ENCODE assay signal across 1 cellular context in the genomic region with DNA sequence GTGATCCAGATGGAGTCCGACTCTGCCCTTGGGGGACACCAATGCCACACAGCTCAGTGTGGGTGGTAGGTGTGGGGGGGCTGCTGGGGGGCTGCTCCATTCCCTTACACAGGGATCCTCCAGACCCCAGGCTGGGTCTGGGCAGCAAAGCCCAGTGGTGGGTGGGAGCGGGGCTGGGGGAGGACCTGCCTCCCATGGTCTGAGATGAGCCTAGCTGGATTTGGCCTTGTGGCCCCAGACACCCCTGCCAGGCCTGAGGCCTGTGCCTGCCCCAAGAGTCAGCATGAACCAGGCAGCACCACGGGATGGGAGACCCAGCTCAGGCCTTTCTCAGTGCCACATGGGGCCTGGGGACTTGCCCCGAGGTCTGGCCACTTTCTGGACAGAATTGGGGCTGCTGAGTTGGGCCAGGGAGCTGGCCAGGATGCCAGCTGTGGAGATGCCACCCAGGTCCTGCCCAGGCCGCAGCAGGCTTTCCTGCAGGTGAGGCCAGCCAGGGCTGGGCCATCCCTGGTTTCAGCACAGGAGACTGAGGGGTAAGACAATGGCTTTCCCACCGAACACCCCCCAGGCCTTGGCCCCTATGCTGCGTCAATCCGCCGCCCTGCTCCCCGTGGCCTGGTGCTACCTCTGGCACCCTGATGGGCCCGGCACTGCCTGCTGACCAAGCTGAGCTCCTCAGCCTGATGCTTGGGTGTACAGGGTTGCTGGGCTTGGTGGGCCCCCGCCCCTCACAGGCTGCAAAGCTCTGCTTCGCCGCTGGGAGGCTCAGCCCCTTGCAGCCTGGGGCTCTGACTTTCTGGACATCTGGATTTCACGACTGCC.
TF ChIP-seq lines count a peak whose summit lies in the region.

No MANE protein-coding gene starts in this region.

TF ChIP-seq in HepG2, 621 proteins besides CTCF, POLR2A, EP300 and RAD21 (continued from another document and continues in another):
- TF ChIP-seq KDM1A (CRISPR knock-in tag; IDR thresholded peaks at IDR 0.05) (0 out of 2 replicates have a peak, but pooled peaks have one; percentile 17), KDM5B (CRISPR knock-in tag; IDR thresholded peaks at IDR 0.05; ENCODE audit: borderline replicate concordance) (no peak), ZNF678 (CRISPR knock-in tag; IDR thresholded peaks at IDR 0.05) (no peak), TSC22D2 (CRISPR knock-in tag; IDR thresholded peaks at IDR 0.05; ENCODE audit: borderline replicate concordance) (no peak), STAT5B (CRISPR knock-in tag; IDR thresholded peaks at IDR 0.05) (no peak), POLR2AphosphoS5 (IDR thresholded peaks at IDR 0.05; ENCODE audit: low read depth, low read length) (no peak), NR3C1 (CRISPR knock-in tag; IDR thresholded peaks at IDR 0.05) (no peak), KLF6 (CRISPR knock-in tag; IDR thresholded peaks at IDR 0.05) (0 out of 2 replicates have a peak, but pooled peaks have one; percentile 24), ZFP82 (CRISPR knock-in tag; IDR thresholded peaks at IDR 0.05; ENCODE audit: borderline replicate concordance) (no peak), ZNF354B (CRISPR knock-in tag; IDR thresholded peaks at IDR 0.05) (no peak), NR2F1 (CRISPR knock-in tag; IDR thresholded peaks at IDR 0.05) (no peak), ZNF747 (CRISPR knock-in tag; IDR thresholded peaks at IDR 0.05; ENCODE audit: borderline replicate concordance) (no peak), MED1 (CRISPR knock-in tag; IDR thresholded peaks at IDR 0.05) (peak; percentile 56; the same call in 1 of the 2 replicates), ZNF331 (CRISPR knock-in tag; IDR thresholded peaks at IDR 0.05) (peak; percentile 9; the same call in 1 of the 2 replicates), MYC (CRISPR knock-in tag; IDR thresholded peaks at IDR 0.05; ENCODE audit: borderline replicate concordance) (peak; percentile 20; the same call in 1 of the 2 replicates), ZSCAN20 (CRISPR knock-in tag; IDR thresholded peaks at IDR 0.05; ENCODE audit: borderline replicate concordance) (no peak), EED (CRISPR knock-in tag; IDR thresholded peaks at IDR 0.05) (peak; percentile 46; the same call in 1 of the 2 replicates), TEAD3 (CRISPR knock-in tag; optimal IDR thresholded peaks at IDR 0.05; ENCODE audit: borderline replicate concordance) (peak; percentile 4), REXO4 (CRISPR knock-in tag; IDR thresholded peaks at IDR 0.05; ENCODE audit: borderline replicate concordance) (no peak), TCF12 (IDR thresholded peaks at IDR 0.05) (no peak), TCF12 (CRISPR knock-in tag; IDR thresholded peaks at IDR 0.05) (0 out of 2 replicates have a peak, but pooled peaks have one; percentile 29), SAP130 (CRISPR knock-in tag; IDR thresholded peaks at IDR 0.05; ENCODE audit: low read depth) (no peak), EEA1 (CRISPR knock-in tag; IDR thresholded peaks at IDR 0.05; ENCODE audit: borderline replicate concordance) (no peak), GATA4 (IDR thresholded peaks at IDR 0.05; ENCODE audit: borderline replicate concordance, low read depth) (no peak), ZNF207 (IDR thresholded peaks at IDR 0.05; ENCODE audit: borderline replicate concordance) (no peak), ZNF768 (CRISPR knock-in tag; IDR thresholded peaks at IDR 0.05) (peak; percentile 15; the same call in 1 of the 2 replicates), ZC3H13 (CRISPR knock-in tag; IDR thresholded peaks at IDR 0.05) (0 out of 2 replicates have a peak, but pooled peaks have one; percentile 26), ZNF296 (CRISPR knock-in tag; conservative IDR thresholded peaks at IDR 0.05) (no peak)
- TF ChIP-seq, protein P1, sequence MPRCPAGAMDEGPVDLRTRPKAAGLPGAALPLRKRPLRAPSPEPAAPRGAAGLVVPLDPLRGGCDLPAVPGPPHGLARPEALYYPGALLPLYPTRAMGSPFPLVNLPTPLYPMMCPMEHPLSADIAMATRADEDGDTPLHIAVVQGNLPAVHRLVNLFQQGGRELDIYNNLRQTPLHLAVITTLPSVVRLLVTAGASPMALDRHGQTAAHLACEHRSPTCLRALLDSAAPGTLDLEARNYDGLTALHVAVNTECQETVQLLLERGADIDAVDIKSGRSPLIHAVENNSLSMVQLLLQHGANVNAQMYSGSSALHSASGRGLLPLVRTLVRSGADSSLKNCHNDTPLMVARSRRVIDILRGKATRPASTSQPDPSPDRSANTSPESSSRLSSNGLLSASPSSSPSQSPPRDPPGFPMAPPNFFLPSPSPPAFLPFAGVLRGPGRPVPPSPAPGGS (CRISPR knock-in tag; IDR thresholded peaks at IDR 0.05), result no peak
- TF ChIP-seq, protein P2, sequence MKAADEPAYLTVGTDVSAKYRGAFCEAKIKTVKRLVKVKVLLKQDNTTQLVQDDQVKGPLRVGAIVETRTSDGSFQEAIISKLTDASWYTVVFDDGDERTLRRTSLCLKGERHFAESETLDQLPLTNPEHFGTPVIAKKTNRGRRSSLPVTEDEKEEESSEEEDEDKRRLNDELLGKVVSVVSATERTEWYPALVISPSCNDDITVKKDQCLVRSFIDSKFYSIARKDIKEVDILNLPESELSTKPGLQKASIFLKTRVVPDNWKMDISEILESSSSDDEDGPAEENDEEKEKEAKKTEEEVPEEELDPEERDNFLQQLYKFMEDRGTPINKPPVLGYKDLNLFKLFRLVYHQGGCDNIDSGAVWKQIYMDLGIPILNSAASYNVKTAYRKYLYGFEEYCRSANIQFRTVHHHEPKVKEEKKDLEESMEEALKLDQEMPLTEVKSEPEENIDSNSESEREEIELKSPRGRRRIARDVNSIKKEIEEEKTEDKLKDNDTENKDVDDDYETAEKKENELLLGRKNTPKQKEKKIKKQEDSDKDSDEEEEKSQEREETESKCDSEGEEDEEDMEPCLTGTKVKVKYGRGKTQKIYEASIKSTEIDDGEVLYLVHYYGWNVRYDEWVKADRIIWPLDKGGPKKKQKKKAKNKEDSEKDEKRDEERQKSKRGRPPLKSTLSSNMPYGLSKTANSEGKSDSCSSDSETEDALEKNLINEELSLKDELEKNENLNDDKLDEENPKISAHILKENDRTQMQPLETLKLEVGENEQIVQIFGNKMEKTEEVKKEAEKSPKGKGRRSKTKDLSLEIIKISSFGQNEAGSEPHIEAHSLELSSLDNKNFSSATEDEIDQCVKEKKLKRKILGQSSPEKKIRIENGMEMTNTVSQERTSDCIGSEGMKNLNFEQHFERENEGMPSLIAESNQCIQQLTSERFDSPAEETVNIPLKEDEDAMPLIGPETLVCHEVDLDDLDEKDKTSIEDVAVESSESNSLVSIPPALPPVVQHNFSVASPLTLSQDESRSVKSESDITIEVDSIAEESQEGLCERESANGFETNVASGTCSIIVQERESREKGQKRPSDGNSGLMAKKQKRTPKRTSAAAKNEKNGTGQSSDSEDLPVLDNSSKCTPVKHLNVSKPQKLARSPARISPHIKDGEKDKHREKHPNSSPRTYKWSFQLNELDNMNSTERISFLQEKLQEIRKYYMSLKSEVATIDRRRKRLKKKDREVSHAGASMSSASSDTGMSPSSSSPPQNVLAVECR (CRISPR knock-in tag; IDR thresholded peaks at IDR 0.05; ENCODE audit: borderline replicate concordance), result peak; percentile 24; the same call in 1 of the 2 replicates
- TF ChIP-seq, protein P3, sequence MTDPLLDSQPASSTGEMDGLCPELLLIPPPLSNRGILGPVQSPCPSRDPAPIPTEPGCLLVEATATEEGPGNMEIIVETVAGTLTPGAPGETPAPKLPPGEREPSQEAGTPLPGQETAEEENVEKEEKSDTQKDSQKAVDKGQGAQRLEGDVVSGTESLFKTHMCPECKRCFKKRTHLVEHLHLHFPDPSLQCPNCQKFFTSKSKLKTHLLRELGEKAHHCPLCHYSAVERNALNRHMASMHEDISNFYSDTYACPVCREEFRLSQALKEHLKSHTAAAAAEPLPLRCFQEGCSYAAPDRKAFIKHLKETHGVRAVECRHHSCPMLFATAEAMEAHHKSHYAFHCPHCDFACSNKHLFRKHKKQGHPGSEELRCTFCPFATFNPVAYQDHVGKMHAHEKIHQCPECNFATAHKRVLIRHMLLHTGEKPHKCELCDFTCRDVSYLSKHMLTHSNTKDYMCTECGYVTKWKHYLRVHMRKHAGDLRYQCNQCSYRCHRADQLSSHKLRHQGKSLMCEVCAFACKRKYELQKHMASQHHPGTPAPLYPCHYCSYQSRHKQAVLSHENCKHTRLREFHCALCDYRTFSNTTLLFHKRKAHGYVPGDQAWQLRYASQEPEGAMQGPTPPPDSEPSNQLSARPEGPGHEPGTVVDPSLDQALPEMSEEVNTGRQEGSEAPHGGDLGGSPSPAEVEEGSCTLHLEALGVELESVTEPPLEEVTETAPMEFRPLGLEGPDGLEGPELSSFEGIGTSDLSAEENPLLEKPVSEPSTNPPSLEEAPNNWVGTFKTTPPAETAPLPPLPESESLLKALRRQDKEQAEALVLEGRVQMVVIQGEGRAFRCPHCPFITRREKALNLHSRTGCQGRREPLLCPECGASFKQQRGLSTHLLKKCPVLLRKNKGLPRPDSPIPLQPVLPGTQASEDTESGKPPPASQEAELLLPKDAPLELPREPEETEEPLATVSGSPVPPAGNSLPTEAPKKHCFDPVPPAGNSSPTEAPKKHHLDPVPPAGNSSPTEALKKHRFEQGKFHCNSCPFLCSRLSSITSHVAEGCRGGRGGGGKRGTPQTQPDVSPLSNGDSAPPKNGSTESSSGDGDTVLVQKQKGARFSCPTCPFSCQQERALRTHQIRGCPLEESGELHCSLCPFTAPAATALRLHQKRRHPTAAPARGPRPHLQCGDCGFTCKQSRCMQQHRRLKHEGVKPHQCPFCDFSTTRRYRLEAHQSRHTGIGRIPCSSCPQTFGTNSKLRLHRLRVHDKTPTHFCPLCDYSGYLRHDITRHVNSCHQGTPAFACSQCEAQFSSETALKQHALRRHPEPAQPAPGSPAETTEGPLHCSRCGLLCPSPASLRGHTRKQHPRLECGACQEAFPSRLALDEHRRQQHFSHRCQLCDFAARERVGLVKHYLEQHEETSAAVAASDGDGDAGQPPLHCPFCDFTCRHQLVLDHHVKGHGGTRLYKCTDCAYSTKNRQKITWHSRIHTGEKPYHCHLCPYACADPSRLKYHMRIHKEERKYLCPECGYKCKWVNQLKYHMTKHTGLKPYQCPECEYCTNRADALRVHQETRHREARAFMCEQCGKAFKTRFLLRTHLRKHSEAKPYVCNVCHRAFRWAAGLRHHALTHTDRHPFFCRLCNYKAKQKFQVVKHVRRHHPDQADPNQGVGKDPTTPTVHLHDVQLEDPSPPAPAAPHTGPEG (CRISPR knock-in tag; IDR thresholded peaks at IDR 0.05), result 0 out of 2 replicates have a peak, but pooled peaks have one; percentile 1
- TF ChIP-seq, protein P4, sequence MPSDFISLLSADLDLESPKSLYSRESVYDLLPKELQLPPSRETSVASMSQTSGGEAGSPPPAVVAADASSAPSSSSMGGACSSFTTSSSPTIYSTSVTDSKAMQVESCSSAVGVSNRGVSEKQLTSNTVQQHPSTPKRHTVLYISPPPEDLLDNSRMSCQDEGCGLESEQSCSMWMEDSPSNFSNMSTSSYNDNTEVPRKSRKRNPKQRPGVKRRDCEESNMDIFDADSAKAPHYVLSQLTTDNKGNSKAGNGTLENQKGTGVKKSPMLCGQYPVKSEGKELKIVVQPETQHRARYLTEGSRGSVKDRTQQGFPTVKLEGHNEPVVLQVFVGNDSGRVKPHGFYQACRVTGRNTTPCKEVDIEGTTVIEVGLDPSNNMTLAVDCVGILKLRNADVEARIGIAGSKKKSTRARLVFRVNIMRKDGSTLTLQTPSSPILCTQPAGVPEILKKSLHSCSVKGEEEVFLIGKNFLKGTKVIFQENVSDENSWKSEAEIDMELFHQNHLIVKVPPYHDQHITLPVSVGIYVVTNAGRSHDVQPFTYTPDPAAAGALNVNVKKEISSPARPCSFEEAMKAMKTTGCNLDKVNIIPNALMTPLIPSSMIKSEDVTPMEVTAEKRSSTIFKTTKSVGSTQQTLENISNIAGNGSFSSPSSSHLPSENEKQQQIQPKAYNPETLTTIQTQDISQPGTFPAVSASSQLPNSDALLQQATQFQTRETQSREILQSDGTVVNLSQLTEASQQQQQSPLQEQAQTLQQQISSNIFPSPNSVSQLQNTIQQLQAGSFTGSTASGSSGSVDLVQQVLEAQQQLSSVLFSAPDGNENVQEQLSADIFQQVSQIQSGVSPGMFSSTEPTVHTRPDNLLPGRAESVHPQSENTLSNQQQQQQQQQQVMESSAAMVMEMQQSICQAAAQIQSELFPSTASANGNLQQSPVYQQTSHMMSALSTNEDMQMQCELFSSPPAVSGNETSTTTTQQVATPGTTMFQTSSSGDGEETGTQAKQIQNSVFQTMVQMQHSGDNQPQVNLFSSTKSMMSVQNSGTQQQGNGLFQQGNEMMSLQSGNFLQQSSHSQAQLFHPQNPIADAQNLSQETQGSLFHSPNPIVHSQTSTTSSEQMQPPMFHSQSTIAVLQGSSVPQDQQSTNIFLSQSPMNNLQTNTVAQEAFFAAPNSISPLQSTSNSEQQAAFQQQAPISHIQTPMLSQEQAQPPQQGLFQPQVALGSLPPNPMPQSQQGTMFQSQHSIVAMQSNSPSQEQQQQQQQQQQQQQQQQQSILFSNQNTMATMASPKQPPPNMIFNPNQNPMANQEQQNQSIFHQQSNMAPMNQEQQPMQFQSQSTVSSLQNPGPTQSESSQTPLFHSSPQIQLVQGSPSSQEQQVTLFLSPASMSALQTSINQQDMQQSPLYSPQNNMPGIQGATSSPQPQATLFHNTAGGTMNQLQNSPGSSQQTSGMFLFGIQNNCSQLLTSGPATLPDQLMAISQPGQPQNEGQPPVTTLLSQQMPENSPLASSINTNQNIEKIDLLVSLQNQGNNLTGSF (CRISPR knock-in tag; IDR thresholded peaks at IDR 0.05), result no peak
- TF ChIP-seq, protein P5, sequence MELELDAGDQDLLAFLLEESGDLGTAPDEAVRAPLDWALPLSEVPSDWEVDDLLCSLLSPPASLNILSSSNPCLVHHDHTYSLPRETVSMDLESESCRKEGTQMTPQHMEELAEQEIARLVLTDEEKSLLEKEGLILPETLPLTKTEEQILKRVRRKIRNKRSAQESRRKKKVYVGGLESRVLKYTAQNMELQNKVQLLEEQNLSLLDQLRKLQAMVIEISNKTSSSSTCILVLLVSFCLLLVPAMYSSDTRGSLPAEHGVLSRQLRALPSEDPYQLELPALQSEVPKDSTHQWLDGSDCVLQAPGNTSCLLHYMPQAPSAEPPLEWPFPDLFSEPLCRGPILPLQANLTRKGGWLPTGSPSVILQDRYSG (CRISPR knock-in tag; IDR thresholded peaks at IDR 0.05), result no peak
- TF ChIP-seq, protein P6, sequence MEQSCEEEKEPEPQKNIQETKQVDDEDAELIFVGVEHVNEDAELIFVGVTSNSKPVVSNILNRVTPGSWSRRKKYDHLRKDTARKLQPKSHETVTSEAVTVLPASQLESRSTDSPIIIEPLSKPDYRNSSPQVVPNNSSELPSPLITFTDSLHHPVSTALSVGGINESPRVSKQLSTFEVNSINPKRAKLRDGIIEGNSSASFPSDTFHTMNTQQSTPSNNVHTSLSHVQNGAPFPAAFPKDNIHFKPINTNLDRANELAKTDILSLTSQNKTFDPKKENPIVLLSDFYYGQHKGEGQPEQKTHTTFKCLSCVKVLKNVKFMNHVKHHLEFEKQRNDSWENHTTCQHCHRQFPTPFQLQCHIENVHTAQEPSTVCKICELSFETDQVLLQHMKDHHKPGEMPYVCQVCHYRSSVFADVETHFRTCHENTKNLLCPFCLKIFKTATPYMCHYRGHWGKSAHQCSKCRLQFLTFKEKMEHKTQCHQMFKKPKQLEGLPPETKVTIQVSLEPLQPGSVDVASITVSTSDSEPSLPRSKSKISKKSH (CRISPR knock-in tag; IDR thresholded peaks at IDR 0.05; ENCODE audit: borderline replicate concordance), result no peak
- TF ChIP-seq, protein P7, sequence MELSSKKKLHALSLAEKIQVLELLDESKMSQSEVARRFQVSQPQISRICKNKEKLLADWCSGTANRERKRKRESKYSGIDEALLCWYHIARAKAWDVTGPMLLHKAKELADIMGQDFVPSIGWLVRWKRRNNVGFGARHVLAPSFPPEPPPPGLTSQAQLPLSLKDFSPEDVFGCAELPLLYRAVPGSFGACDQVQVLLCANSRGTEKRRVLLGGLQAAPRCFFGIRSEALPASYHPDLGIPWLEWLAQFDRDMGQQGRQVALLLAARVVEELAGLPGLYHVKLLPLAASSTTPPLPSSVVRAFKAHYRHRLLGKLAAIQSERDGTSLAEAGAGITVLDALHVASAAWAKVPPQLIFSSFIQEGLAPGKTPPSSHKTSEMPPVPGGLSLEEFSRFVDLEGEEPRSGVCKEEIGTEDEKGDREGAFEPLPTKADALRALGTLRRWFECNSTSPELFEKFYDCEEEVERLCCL (CRISPR knock-in tag; IDR thresholded peaks at IDR 0.05; ENCODE audit: borderline replicate concordance), result no peak
